25 cellular contexts compared by ENCODE assay signal in the genomic region with DNA sequence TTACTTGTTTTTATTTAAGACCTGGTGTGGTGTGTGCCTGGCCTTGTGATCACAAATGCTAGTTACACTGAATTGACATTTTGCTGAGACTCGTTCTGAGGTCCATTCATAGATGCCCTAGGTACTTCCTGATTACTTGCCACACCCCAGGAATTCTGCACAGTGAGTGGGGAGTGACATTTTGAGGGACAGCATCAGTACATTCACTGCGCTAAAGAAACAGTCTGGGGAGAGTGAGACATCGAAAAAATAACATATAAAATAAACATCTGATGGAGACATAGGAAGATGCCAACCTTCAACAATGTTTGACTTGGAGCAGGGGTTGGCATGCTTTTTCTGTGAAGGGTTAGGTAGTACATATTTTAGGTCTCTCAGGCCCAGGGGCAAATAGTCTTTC.
"Had no signal": no experiment of that assay in that cellular context is flagged by ENCODE, and none has a peak within 500 bp of the region (broad histone marks: within the 10 kb centered on the region; RNA-seq: fewer than 3 reads in every experiment).

No MANE protein-coding gene starts in this region.

- H3K36me3 ChIP-seq: colonic mucosa, prostate gland, suprapubic skin had no signal

- H3K27me3 Mint-ChIP-seq: activated CD8-positive, alpha-beta T cell treated with anti-CD3 and anti-CD28 coated beads for 36 hours had no signal

- H3K27ac ChIP-seq: body of pancreas, colonic mucosa, heart right ventricle, prostate gland, suprapubic skin had no signal

- H3K4me3 Mint-ChIP-seq: activated CD8-positive, alpha-beta T cell treated with anti-CD3 and anti-CD28 coated beads for 36 hours; natural killer cell; WTC11 had no signal

- ATAC-seq: activated CD8-positive, alpha-beta T cell treated with anti-CD3 and anti-CD28 coated beads for 36 hours; activated naive CD4-positive, alpha-beta T cell treated with anti-CD3 and anti-CD28 coated beads, Interleukin-2, amount 50 U/mL, for 72 hours; body of pancreas; heart right ventricle; left cardiac atrium; natural killer cell; stimulated activated naive CD8-positive, alpha-beta T cell treated with anti-CD3 and anti-CD28 coated beads, Interleukin-15, Interleukin-2, amounts not matched to agents 100 U/mL and 50 U/mL, for 24 hours; WTC11 had no signal

- H3K27me3 ChIP-seq: body of pancreas, colonic mucosa, heart right ventricle, suprapubic skin had no signal

- H3K9me3 ChIP-seq: body of pancreas, colonic mucosa, prostate gland had no signal

- H3K4me3 ChIP-seq: body of pancreas, colonic mucosa, heart right ventricle, prostate gland, suprapubic skin had no signal

- DNase-seq: activated CD4-positive, alpha-beta T cell treated with anti-CD3 and anti-CD28 coated beads for 4 hours; activated CD8-positive, alpha-beta memory T cell treated with anti-CD3 and anti-CD28 coated beads, Interleukin-2, amount 50 U/mL, for 4 hours; activated CD8-positive, alpha-beta T cell treated with anti-CD3 and anti-CD28 coated beads for 36 hours; activated gamma-delta T cell; activated T-cell treated with anti-CD3 and anti-CD28 coated beads, Interleukin-2, amount 50 U/mL, for 48 hours; amniotic stem cell; body of pancreas; caudate nucleus; colonic mucosa; effector CD4-positive, alpha-beta T cell; foreskin melanocyte; heart right ventricle; left cardiac atrium; natural killer cell; nucleus accumbens; right cardiac atrium; small intestine; stimulated activated CD4-positive, alpha-beta T cell treated with anti-CD3 and anti-CD28 coated beads, Interleukin-4, amount 100 ng/mL, for 4 hours; stimulated activated CD8-positive, alpha-beta memory T cell treated with anti-CD3 and anti-CD28 coated beads, Interleukin-4, amount 100 ng/mL, for 48 hours; stimulated activated naive CD8-positive, alpha-beta T cell treated with anti-CD3 and anti-CD28 coated beads, Interleukin-15, Interleukin-2, amounts not matched to agents 100 U/mL and 50 U/mL, for 24 hours; SW 1271 had no signal

- H3K27ac Mint-ChIP-seq: activated CD8-positive, alpha-beta T cell treated with anti-CD3 and anti-CD28 coated beads for 36 hours; activated naive CD4-positive, alpha-beta T cell treated with anti-CD3 and anti-CD28 coated beads, Interleukin-2, amount 50 U/mL, for 72 hours; natural killer cell; WTC11 had no signal

- H3K4me1 ChIP-seq: body of pancreas, colonic mucosa, prostate gland had no signal
